In the genomic region with DNA sequence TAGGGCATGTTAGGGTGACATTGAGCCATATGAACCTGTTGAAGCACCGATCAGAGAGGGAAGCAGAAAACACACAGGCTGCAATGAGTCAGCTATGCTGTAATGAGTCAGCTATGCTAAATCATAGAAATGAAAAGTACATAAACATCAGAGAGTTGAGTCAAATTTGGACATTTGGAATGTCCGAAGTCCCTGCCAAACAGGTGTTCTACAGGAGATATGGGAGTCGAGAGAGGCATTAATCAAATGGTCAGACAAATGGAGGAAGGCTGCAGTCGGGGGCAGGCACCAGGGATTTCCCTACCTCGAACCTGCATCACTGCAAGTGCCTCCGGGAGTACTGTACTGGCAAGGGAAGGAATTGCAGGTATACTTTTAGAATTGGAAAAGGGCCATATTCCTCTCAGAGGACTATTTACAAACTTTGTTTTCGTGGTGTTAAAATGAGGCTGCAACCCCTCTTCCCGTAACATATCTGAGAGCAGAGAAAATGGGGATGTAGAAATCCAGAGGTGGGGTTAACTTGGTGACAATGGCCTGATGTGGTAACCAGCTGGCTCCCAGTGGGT, we compare ENCODE assay signal across 8 cellular contexts. TPM values are rescaled to one million over a fixed set of nuclear protein-coding genes. Genes with fewer than 3 reads are reported as not detected.
DNase-seq lines count a peak whose midpoint lies in the region; ATAC-seq, FAIRE-seq and TF ChIP-seq lines count a peak whose summit lies in the region.

No MANE protein-coding gene starts in this region.

- ATAC-seq in A549 = peak; percentile 84 to 85
- peak; percentile 78 for ATAC-seq in GM18517 (IDR thresholded peaks at IDR 0.05; ENCODE audit: unreplicated experiment)
- ATAC-seq in HG02870 (IDR thresholded peaks at IDR 0.05; ENCODE audit: unreplicated experiment) = peak; percentile 84
- peak; percentile 87 for ATAC-seq in Panc1
- ATAC-seq in upper lobe of left lung (ENCODE audit: low FRiP score in 2 of 2) = peak in 1 of 2 donors; percentile 45

- BruUV-seq in Panc1 (replicated peaks; lab: Mats Ljungman, UMichigan) = no TSS peak

- CTCF ChIA-PET in A549 (lab: Yijun Ruan, JAX) (interaction anchor here (2.8 kb wide), 1 partner anchor 9 kb away, joined by 10 read pairs; no protein-coding TSS in a partner anchor), Panc1 (lab: Charles Lee) (no interaction called here)

- TF ChIP-seq EP300 in A549 (IDR thresholded peaks at IDR 0.05) (no peak), upper lobe of left lung (IDR thresholded peaks at IDR 0.05) (no peak)

- no peaks in the 10 kb centered on the region for H3K27me3 ChIP-seq in Panc1 (ENCODE audit: control insufficient read depth, insufficient read depth, low read length)
- no peaks in the 10 kb centered on the region for H3K27me3 ChIP-seq in upper lobe of left lung
- H3K27me3 ChIP-seq in thyroid gland = no peaks in the 10 kb centered on the region

- TF ChIP-seq POLR2A in A549 (IDR thresholded peaks at IDR 0.05; ENCODE audit: low read length) (no peak), upper lobe of left lung (IDR thresholded peaks at IDR 0.05) (no peak), thyroid gland (IDR thresholded peaks at IDR 0.05) (no peak)

- DNase-seq in A549 (ENCODE audit: low read depth in 1 of 2, low spot score in 1 of 2) (peak; percentile 50 to 62), Panc1 (ENCODE audit: low read depth, low spot score) (peak; percentile 75), epithelial cell of esophagus (ENCODE audit: low read depth) (peak; percentile 89), upper lobe of left lung (no peak), thyroid gland (no peak), NCI-H2171 treated with DMSO at 0.1 percent for 48 hours (lab: John Stamatoyannopoulos, UW) (no peak)

- H3K27ac ChIP-seq in A549 (peak overlapping the region in 1 of 2 experiments; percentile 39; a peak in 2 of 6 replicates), Panc1 (ENCODE audit: low read length) (no peak overlapping the region), upper lobe of left lung (peak overlapping the region in 3 of 4 donors; percentile 46 to 77 (median 58)), thyroid gland (no peak overlapping the region)

- FAIRE-seq in A549 (lab: Jason Lieb, UNC) = no peak

- no peak for TF ChIP-seq RAD21 in A549 (conservative IDR thresholded peaks at IDR 0.05 in 1 of 2, IDR thresholded peaks at IDR 0.05 in 1 of 2)

- in situ Hi-C loops in Panc1 (cut with HindIII; ENCODE audit: low pct_unique_long_range_greater_than_20kb, low sequenced_read_pairs) = no loop called here

- peaks cover 28% of the 10 kb centered on the region for H3K4me1 ChIP-seq in A549
- H3K4me1 ChIP-seq in Panc1 (ENCODE audit: control insufficient read depth, insufficient read depth, low read length) = peaks cover 13% of the 10 kb centered on the region
- peaks cover 0 to 15% (median 2%) of the 10 kb centered on the region in 4 donors for H3K4me1 ChIP-seq in upper lobe of left lung
- H3K4me1 ChIP-seq in thyroid gland = peaks cover 5 to 8% of the 10 kb centered on the region in 2 donors

- peak overlapping the region; percentile 65 for H3K4me2 ChIP-seq in A549

- H3K9me3 ChIP-seq in A549 (no peaks in the 10 kb centered on the region), Panc1 (ENCODE audit: control insufficient read depth, insufficient read depth, low read depth, low read length) (no peaks in the 10 kb centered on the region), upper lobe of left lung (no peaks in the 10 kb centered on the region), thyroid gland (no peaks in the 10 kb centered on the region)

- TF ChIP-seq CTCF in A549 (IDR thresholded peaks at IDR 0.05) (no peak), Panc1 (IDR thresholded peaks at IDR 0.05) (no peak), epithelial cell of esophagus (IDR thresholded peaks at IDR 0.05; ENCODE audit: insufficient read depth, low read depth, low read length, missing control alignments) (peak; percentile 40), upper lobe of left lung (IDR thresholded peaks at IDR 0.05) (no peak), thyroid gland (IDR thresholded peaks at IDR 0.05) (no peak)

- H3K36me3 ChIP-seq in Panc1 (ENCODE audit: control insufficient read depth, insufficient read depth, low read length) (no peaks in the 10 kb centered on the region), upper lobe of left lung (no peaks in the 10 kb centered on the region), thyroid gland (no peaks in the 10 kb centered on the region)

- WGBS in A549 (ENCODE audit: missing lambda C conversion rate) = 25% methylated on average over 8 of the region's 8 CpGs
- WGBS in upper lobe of left lung, 2 donors = 29 to 45% methylated on average over 8 of the region's 8 CpGs
- 63 to 66% methylated on average over 8 of the region's 8 CpGs for WGBS in thyroid gland, 2 donors

- intact Hi-C loops in Panc1 (cut with micrococcal nuclease; ENCODE audit: unreplicated experiment) (no loop called here), thyroid gland (cut with DNase I) (no loop called here)

- H3K4me3 ChIP-seq in A549 (no peak overlapping the region), Panc1 (ENCODE audit: low read depth in 2 of 2, low read length in 2 of 2) (no peak overlapping the region), epithelial cell of esophagus (ENCODE audit: low read length) (no peak overlapping the region), upper lobe of left lung (no peak overlapping the region), thyroid gland (replicated peaks in 1 of 3) (no peak overlapping the region)

- POLR2A ChIA-PET in A549 (lab: Yijun Ruan, JAX) = interaction anchor here (1.0 kb wide), 1 partner anchor 15 kb away, joined by 3 read pairs; a partner anchor contains a TSS
- POLR2A ChIA-PET in Panc1 (lab: Charles Lee) = no interaction called here

TF ChIP-seq in A549, 52 proteins besides CTCF, POLR2A, EP300 and RAD21:
- TF ChIP-seq MAFK (IDR thresholded peaks at IDR 0.05; ENCODE audit: partially characterized antibody) = peak; percentile 72
- no peak for TF ChIP-seq KDM5A (IDR thresholded peaks at IDR 0.05)
- TF ChIP-seq JUNB (IDR thresholded peaks at IDR 0.05) = peak; percentile 81
- no peak for TF ChIP-seq MAZ (IDR thresholded peaks at IDR 0.05; ENCODE audit: borderline replicate concordance, low read depth, low read length)
- TF ChIP-seq GATA3 (IDR thresholded peaks at IDR 0.05; ENCODE audit: borderline replicate concordance) = no peak
- TF ChIP-seq ZFP36 (IDR thresholded peaks at IDR 0.05; ENCODE audit: borderline replicate concordance, partially characterized antibody) = peak; percentile 69
- no peak for TF ChIP-seq POLR2AphosphoS2 (conservative IDR thresholded peaks at IDR 0.05; ENCODE audit: low read length)
- no peak for TF ChIP-seq ZNF302 (CRISPR knock-in tag; IDR thresholded peaks at IDR 0.05)
- peak; percentile 91 for TF ChIP-seq FOSL2 (IDR thresholded peaks at IDR 0.05)
- TF ChIP-seq FOSL2 (CRISPR knock-in tag; IDR thresholded peaks at IDR 0.05) = peak; percentile 90
- no peak for TF ChIP-seq NFE2L2 (conservative IDR thresholded peaks at IDR 0.05; ENCODE audit: low read length)
- TF ChIP-seq MYC (IDR thresholded peaks at IDR 0.05; ENCODE audit: borderline replicate concordance, low read length) = no peak
- TF ChIP-seq JUN (IDR thresholded peaks at IDR 0.05) = peak in 1 of 2 experiments; percentile 46; a peak in 1 of 5 replicates
- no peak for TF ChIP-seq PHF8 (IDR thresholded peaks at IDR 0.05; ENCODE audit: borderline replicate concordance, low read depth)
- TF ChIP-seq RARB (CRISPR knock-in tag; IDR thresholded peaks at IDR 0.05) = no peak
- no peak for TF ChIP-seq ZC3H11A (IDR thresholded peaks at IDR 0.05)
- TF ChIP-seq KDM1A (IDR thresholded peaks at IDR 0.05; ENCODE audit: low read depth) = no peak
- TF ChIP-seq, protein P1, sequence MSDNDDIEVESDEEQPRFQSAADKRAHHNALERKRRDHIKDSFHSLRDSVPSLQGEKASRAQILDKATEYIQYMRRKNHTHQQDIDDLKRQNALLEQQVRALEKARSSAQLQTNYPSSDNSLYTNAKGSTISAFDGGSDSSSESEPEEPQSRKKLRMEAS (IDR thresholded peaks at IDR 0.05) = 0 out of 2 replicates have a peak, but pooled peaks have one; percentile 31
TF ChIP-seq in A549: peak in this region for 6.

RNA-seq across cellular contexts. Expression of a gene that starts 8.8 kb away (rescaled TPM):
- 32.1 and 36.8 TPM in 2 replicates for polyA plus RNA-seq in A549 (2011; rRNA removed)
- 12.0 and 15.0 TPM in 2 replicates for polyA plus RNA-seq in A549 (2012; cell fraction: cytosol; rRNA removed)
- 13.8 and 15.4 TPM in 2 replicates for polyA plus RNA-seq in A549 (2012; cell fraction: nucleus; rRNA removed)
- 22.2 to 22.7 TPM (median 22.6 TPM) in 3 replicates for polyA plus RNA-seq in A549 (2017; fragmentation: RNase III; extraction: RNeasy Plus Mini Kit Qiagen cat#74134 plus additional on column Dnase treatment)
- 55.8 and 65.1 TPM in 2 replicates for polyA minus RNA-seq in A549 (2011; rRNA and poly(A)+ RNA removed)
- total RNA-seq in Panc1 (2021; ENCODE audit: unreplicated experiment) = 47.1 TPM
- polyA plus RNA-seq in Panc1 (2012; ENCODE audit: insufficient read length) = 18.0 TPM
- total RNA-seq in upper lobe of left lung = 10 to 100 TPM; 30.2 to 47.6 (median 33.5) TPM
- 10 to 100 TPM; 43.4 to 59.7 (median 50.2) TPM for total RNA-seq in thyroid gland

Comparison
In these comparisons a context has a peak if more than half of its experiments do, and no peak if none do; other contexts are left out.
1. DNase-seq: peak in A549 (2 of 2), Panc1 (single experiment) and epithelial cell of esophagus (single experiment); none in upper lobe of left lung (0 of 2), thyroid gland (0 of 2) and NCI-H2171 treated with DMSO at 0.1 percent for 48 hours (single experiment).
2. H3K27ac ChIP-seq: peak in upper lobe of left lung (3 of 4); none in Panc1 (single experiment) and thyroid gland (0 of 3).